11 cellular contexts compared by ENCODE assay signal in genomic region chr13:40271511-40271910, GRCh38.
DNase-seq lines count a peak whose midpoint lies in the region; ATAC-seq, FAIRE-seq and TF ChIP-seq lines count a peak whose summit lies in the region.
"Had no signal": no experiment of that assay in that cellular context is flagged by ENCODE, and none has a peak within 500 bp of the region (broad histone marks: within the 10 kb centered on the region; RNA-seq: fewer than 3 reads in every experiment).

No MANE protein-coding gene starts in this region.

- H2BK12ac ChIP-seq in H1 (ENCODE audit: low read depth, low read length), result no peak overlapping the region; the same call in 1 of the 2 replicates

- no peak overlapping the region for H4K91ac ChIP-seq in H1 (replicated peaks; ENCODE audit: insufficient read length, low read length)

- H3K4me1 ChIP-seq in right lobe of liver (no peaks in the 10 kb centered on the region), HepG2 (ENCODE audit: insufficient read depth, low read length) (peaks cover 14% of the 10 kb centered on the region), H1 (replicated peaks in 1 of 4; ENCODE audit: control insufficient read depth in 3 of 4, insufficient read depth in 4 of 4, low read length in 3 of 4) (peaks cover 0 to 11% (median 9%) of the 10 kb centered on the region in 4 experiments), osteoblast (ENCODE audit: insufficient read depth, low read length) (peaks cover 33% of the 10 kb centered on the region)

- H3K27ac Mint-ChIP-seq in glutamatergic neuron (ENCODE audit: unreplicated experiment), result no peak overlapping the region

- no peak overlapping the region for H3K23ac ChIP-seq in H1 (ENCODE audit: insufficient read length)

- no peak overlapping the region for H3K4me3 Mint-ChIP-seq in glutamatergic neuron (ENCODE audit: unreplicated experiment)

- H3K27ac ChIP-seq in right lobe of liver (no peak overlapping the region), HepG2 (ENCODE audit: extremely low read length, insufficient read depth, low read length) (no peak overlapping the region), H1 (ENCODE audit: low read depth, low read length) (no peak overlapping the region), osteoblast (ENCODE audit: low read depth, low read length) (no peak overlapping the region)

- DNase-seq in right lobe of liver (no peak), HepG2 (ENCODE audit: low spot score) (no peak), H1 (ENCODE audit: low read depth in 1 of 2, low spot score in 2 of 2) (no peak), osteoblast (ENCODE audit: insufficient read length, low spot score, missing footprints) (no peak), glutamatergic neuron (no peak)
- DNase-seq in stimulated activated naive CD4-positive, alpha-beta T cell (lab: John Stamatoyannopoulos, UW), result no peak
- DNase-seq: erythroblast, NCI-H774 had no signal

- H3K9ac ChIP-seq in HepG2 (ENCODE audit: insufficient read depth, low read depth, low read length), result no peak overlapping the region
- H3K9ac ChIP-seq in H1 (replicated peaks in 1 of 4; ENCODE audit: extremely low read depth in 1 of 4, low read depth in 3 of 4, low read length in 3 of 4), result no peak overlapping the region

- TF ChIP-seq POLR2A in right lobe of liver (IDR thresholded peaks at IDR 0.05) (no peak), HepG2 (IDR thresholded peaks at IDR 0.05; ENCODE audit: insufficient read depth in 1 of 2, low read depth in 2 of 2, low read length in 2 of 2) (no peak), H1 (IDR thresholded peaks at IDR 0.05; ENCODE audit: control extremely low read depth in 1 of 2, low read depth in 2 of 2, low read length in 2 of 2) (no peak)

- TF ChIP-seq CTCF in right lobe of liver (IDR thresholded peaks at IDR 0.05) (no peak), HepG2 (CRISPR knock-in tag; IDR thresholded peaks at IDR 0.05) (no peak), H1 (IDR thresholded peaks at IDR 0.05; ENCODE audit: control extremely low read depth in 1 of 3, insufficient read depth in 1 of 3, low read depth in 1 of 3, low read length in 3 of 3) (no peak), osteoblast (IDR thresholded peaks at IDR 0.05; ENCODE audit: extremely low read depth, low read depth, low read length) (no peak), glutamatergic neuron (IDR thresholded peaks at IDR 0.05; ENCODE audit: partially characterized antibody, unreplicated experiment) (no peak)

- H3K4me1 Mint-ChIP-seq in glutamatergic neuron (ENCODE audit: low read depth, unreplicated experiment), result peaks cover 9% of the 10 kb centered on the region

- in situ Hi-C loops in HepG2 (cut with HindIII; ENCODE audit: extremely low pct_ligation_motif_present, low pct_unique_long_range_greater_than_20kb), result no loop called here

- H3K4me3 ChIP-seq in right lobe of liver (no peak overlapping the region), HepG2 (replicated peaks in 1 of 3; ENCODE audit: insufficient read depth in 1 of 3, low read depth in 2 of 3, low read length in 3 of 3) (no peak overlapping the region), H1 (ENCODE audit: extremely low read depth in 1 of 4, insufficient read depth in 2 of 4, low read depth in 3 of 4, low read length in 4 of 4) (no peak overlapping the region), osteoblast (ENCODE audit: insufficient read depth, low read length) (no peak overlapping the region)

- FAIRE-seq in HepG2 (lab: Jason Lieb, UNC) (no peak), H1 (lab: Jason Lieb, UNC) (no peak)
- FAIRE-seq: TTC549 had no signal

- no peaks in the 10 kb centered on the region for H4K20me1 ChIP-seq in HepG2 (ENCODE audit: insufficient read depth, low read length)
- H4K20me1 ChIP-seq in H1 (replicated peaks in 1 of 2; ENCODE audit: control insufficient read depth in 1 of 2, insufficient read depth in 2 of 2, low read length in 2 of 2), result no peaks in the 10 kb centered on the region
- no peaks in the 10 kb centered on the region for H4K20me1 ChIP-seq in osteoblast (ENCODE audit: insufficient read depth, low read length)

- no peaks in the 10 kb centered on the region for H3K9me3 ChIP-seq in right lobe of liver
- H3K9me3 ChIP-seq in HepG2 (ENCODE audit: low read length), result no peaks in the 10 kb centered on the region
- H3K9me3 ChIP-seq in H1 (ENCODE audit: insufficient read depth in 2 of 2, low read depth in 1 of 2, low read length in 1 of 2), result no peaks in the 10 kb centered on the region
- no peaks in the 10 kb centered on the region for H3K9me3 ChIP-seq in osteoblast (ENCODE audit: low read depth, low read length)

- BruUV-seq in HepG2 (replicated peaks; lab: Mats Ljungman, UMichigan), result no TSS peak

- ATAC-seq in right lobe of liver (peak; percentile 61 to 76 (median 72)), HepG2 (no peak), HG02852 (IDR thresholded peaks at IDR 0.05; ENCODE audit: unreplicated experiment) (no peak), HG02840 (IDR thresholded peaks at IDR 0.05; ENCODE audit: low FRiP score, unreplicated experiment) (no peak)

- H4K8ac ChIP-seq in H1 (ENCODE audit: extremely low read depth, insufficient read depth, low read length), result no peak overlapping the region

- no peak overlapping the region for H2BK120ac ChIP-seq in H1 (replicated peaks; ENCODE audit: low read depth, low read length)

- no peaks in the 10 kb centered on the region for H3K79me1 ChIP-seq in H1 (ENCODE audit: low read depth, low read length)

- CTCF ChIA-PET in HepG2 (lab: Yijun Ruan, JAX; ENCODE audit: low intra/inter-chr PET ratio, low total read pairs), result no interaction called here
- CTCF ChIA-PET in H1 (lab: Charles Lee; ENCODE audit: partially characterized antibody), result interaction anchor here (0.6 to 2.1 kb wide), 2 partner anchors 9 to 166 kb away, joined by 3 to 7 read pairs; no protein-coding TSS in a partner anchor

- TF ChIP-seq EP300 in HepG2 (IDR thresholded peaks at IDR 0.05; ENCODE audit: low read depth in 2 of 2, low read length in 2 of 2) (no peak), HepG2 (CRISPR knock-in tag; IDR thresholded peaks at IDR 0.05; ENCODE audit: borderline replicate concordance) (no peak), H1 (IDR thresholded peaks at IDR 0.05; ENCODE audit: borderline replicate concordance in 1 of 2, low read depth in 2 of 2, low read length in 2 of 2) (no peak)

- no peak overlapping the region for H2AFZ ChIP-seq in HepG2 (ENCODE audit: low read length)
- no peak overlapping the region for H2AFZ ChIP-seq in H1 (ENCODE audit: low read length)
- H2AFZ ChIP-seq in osteoblast (ENCODE audit: low read length), result no peak overlapping the region

- 0 out of 2 replicates have a peak overlapping the region, but pooled peaks have one; percentile 35 for H2BK20ac ChIP-seq in H1 (ENCODE audit: low read length)

- TF ChIP-seq RAD21 in HepG2 (CRISPR knock-in tag; IDR thresholded peaks at IDR 0.05), result no peak
- TF ChIP-seq RAD21 in H1 (IDR thresholded peaks at IDR 0.05 in 1 of 2, conservative IDR thresholded peaks at IDR 0.05 in 1 of 2; ENCODE audit: low read depth in 2 of 2, low read length in 2 of 2), result no peak

- POLR2A ChIA-PET in HepG2 (lab: Yijun Ruan, JAX) (no interaction called here), H1 (lab: Charles Lee; ENCODE audit: partially characterized antibody) (no interaction called here)

- WGBS in right lobe of liver (ENCODE audit: insufficient coverage, low coverage, low lambda C conversion rate, missing lambda C conversion rate), result 73% methylated on average over 6 of the region's 8 CpGs
- 10% methylated on average over 2 of the region's 8 CpGs for WGBS in HepG2 (ENCODE audit: low lambda C conversion rate)
- 89% methylated on average over 8 of the region's 8 CpGs; no CpG with 5 or more reads in 1 of the 2 experiments for WGBS in H1 (ENCODE audit: extremely low coverage in 1 of 2, insufficient coverage in 1 of 2, insufficient read length in 1 of 2, insufficient replicate concordance in 2 of 2, low coverage in 1 of 2, low lambda C conversion rate in 2 of 2, missing lambda C conversion rate in 1 of 2), 2 experiments

- H3K14ac ChIP-seq in H1 (ENCODE audit: insufficient read length), result no peak overlapping the region

- H3K4me2 ChIP-seq in HepG2 (ENCODE audit: low read depth, low read length) (no peak overlapping the region), H1 (ENCODE audit: insufficient read depth in 1 of 2, low read depth in 2 of 2, low read length in 2 of 2) (no peak overlapping the region; a peak in 1 of 4 replicates), osteoblast (ENCODE audit: insufficient read depth, low read length) (peak overlapping the region; percentile 79)

- no peak overlapping the region for H2BK15ac ChIP-seq in H1 (ENCODE audit: low read length)

- no peak overlapping the region for H3K56ac ChIP-seq in H1 (replicated peaks; ENCODE audit: insufficient read length, low read depth, low read length)

- intact Hi-C loops in right lobe of liver (cut with DNase I), result no loop called here
- intact Hi-C loops in HepG2 (cut with micrococcal nuclease; ENCODE audit: unreplicated experiment), result no loop called here

- H3K27me3 Mint-ChIP-seq in glutamatergic neuron (ENCODE audit: unreplicated experiment), result peaks cover 4% of the 10 kb centered on the region

- H2BK5ac ChIP-seq in H1 (ENCODE audit: low read depth, low read length), result peak overlapping the region; percentile 15; the same call in 1 of the 2 replicates

- H4K5ac ChIP-seq in H1 (ENCODE audit: insufficient read length, low read depth, low read length), result no peak overlapping the region

- H3K79me2 ChIP-seq in HepG2 (ENCODE audit: insufficient read depth, low read length) (no peaks in the 10 kb centered on the region), H1 (ENCODE audit: control insufficient read depth in 1 of 2, insufficient read depth in 2 of 2, low read length in 2 of 2) (no peaks in the 10 kb centered on the region), osteoblast (ENCODE audit: insufficient read depth, low read length) (no peaks in the 10 kb centered on the region)

- H3K23me2 ChIP-seq in H1 (ENCODE audit: low read depth, low read length), result no peaks in the 10 kb centered on the region; the same call in 1 of the 2 replicates

- peaks cover 4% of the 10 kb centered on the region for H3K9me3 Mint-ChIP-seq in glutamatergic neuron (ENCODE audit: unreplicated experiment)

- peak overlapping the region; percentile 4 for H3K4ac ChIP-seq in H1 (replicated peaks; ENCODE audit: insufficient read length, low read depth, low read length)

- H2AK5ac ChIP-seq in H1 (ENCODE audit: low read depth, low read length), result no peak overlapping the region

- H3K36me3 ChIP-seq in right lobe of liver, result no peaks in the 10 kb centered on the region
- no peaks in the 10 kb centered on the region for H3K36me3 ChIP-seq in HepG2 (replicated peaks in 1 of 2; ENCODE audit: control insufficient read depth in 1 of 2, insufficient read depth in 2 of 2, low read length in 2 of 2)
- no peaks in the 10 kb centered on the region; a peak in 1 of 8 replicates for H3K36me3 ChIP-seq in H1 (ENCODE audit: control insufficient read depth in 2 of 4, insufficient read depth in 4 of 4, low read length in 3 of 4)
- no peaks in the 10 kb centered on the region for H3K36me3 ChIP-seq in osteoblast (ENCODE audit: insufficient read depth, low read length)

- no peak overlapping the region for H3K18ac ChIP-seq in H1 (ENCODE audit: extremely low read depth, low read length)

- peaks cover 6% of the 10 kb centered on the region for H3K36me3 Mint-ChIP-seq in glutamatergic neuron (ENCODE audit: unreplicated experiment)

- no peaks in the 10 kb centered on the region for H3K27me3 ChIP-seq in right lobe of liver
- peaks cover 0 to 4% of the 10 kb centered on the region in 2 experiments; a peak in 2 of 5 replicates for H3K27me3 ChIP-seq in HepG2 (ENCODE audit: control insufficient read depth in 1 of 2, insufficient read depth in 2 of 2, low read length in 2 of 2)
- no peaks in the 10 kb centered on the region; a peak in 1 of 7 replicates for H3K27me3 ChIP-seq in H1 (replicated peaks in 1 of 4; ENCODE audit: control insufficient read depth in 3 of 4, extremely low read depth in 1 of 4, insufficient read depth in 3 of 4, low read length in 3 of 4)
- H3K27me3 ChIP-seq in osteoblast (ENCODE audit: insufficient read depth, low read length), result no peaks in the 10 kb centered on the region

Comparison
In these comparisons a context has a peak if more than half of its experiments do, and no peak if none do; other contexts are left out.
1. ATAC-seq: peak in right lobe of liver (4 of 4); none in HepG2 (single experiment), HG02852 (single experiment) and HG02840 (single experiment).